ENCODE assay signal across 8 cellular contexts in the genomic region with DNA sequence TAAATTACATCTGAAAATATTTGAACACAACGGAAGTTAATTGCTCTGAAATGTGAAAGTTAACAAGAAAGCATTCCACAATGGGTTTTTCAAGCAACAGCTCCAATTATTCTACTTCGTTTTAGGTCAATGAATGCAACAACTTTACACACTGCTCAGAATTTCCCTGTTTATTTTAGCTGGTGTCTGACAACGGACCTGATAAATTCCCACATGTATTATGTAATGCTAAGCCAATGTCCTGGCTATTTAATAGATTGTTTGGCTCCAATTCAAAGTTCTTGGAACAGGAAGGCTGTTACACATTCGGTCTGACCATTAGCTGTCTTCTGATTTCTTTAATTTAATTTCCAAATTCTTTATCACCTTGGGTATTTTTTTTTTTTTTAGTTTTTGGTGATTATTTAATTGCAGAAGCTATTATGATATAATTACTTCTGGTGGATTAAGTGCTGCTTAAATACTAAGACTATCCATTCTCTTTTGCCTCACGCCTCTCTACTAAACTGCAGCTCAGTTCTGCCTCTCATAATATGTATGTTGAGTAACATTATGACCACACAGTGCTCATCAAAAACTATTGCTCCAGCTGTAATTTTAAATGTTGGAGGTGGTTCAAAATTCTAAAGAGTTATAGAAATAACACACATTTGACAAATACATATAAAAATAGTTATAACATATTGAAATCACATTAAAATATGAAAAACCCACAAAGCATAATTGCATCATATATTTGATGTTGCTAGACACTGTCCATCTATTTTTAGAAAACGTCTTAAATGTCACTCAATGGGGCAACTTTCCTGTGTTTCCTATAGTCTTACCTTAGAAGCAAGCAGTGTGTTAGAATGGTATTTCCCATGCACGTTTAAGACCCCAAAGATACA. TPM values are rescaled to one million over a fixed set of nuclear protein-coding genes. Genes with fewer than 3 reads are reported as not detected.
DNase-seq lines count a peak whose midpoint lies in the region; ATAC-seq and TF ChIP-seq lines count a peak whose summit lies in the region.

No MANE protein-coding gene starts in this region.

- H3K9ac ChIP-seq in Karpas-422 (ENCODE audit: low read length), result peak overlapping the region; percentile 71

- H3K9me3 Mint-ChIP-seq in activated naive CD8-positive, alpha-beta T cell treated with anti-CD3 and anti-CD28 coated beads, Interleukin-2, amount 50 U/mL, for 24 hours, result peaks cover 4% of the 10 kb centered on the region

- peak overlapping the region; percentile 61 for H3K4me3 Mint-ChIP-seq in activated naive CD8-positive, alpha-beta T cell treated with anti-CD3 and anti-CD28 coated beads, Interleukin-2, amount 50 U/mL, for 24 hours

- peak overlapping the region; percentile 17; the same call in 1 of the 2 replicates for H2AFZ ChIP-seq in Karpas-422 (ENCODE audit: low read length)
- no peak overlapping the region for H2AFZ ChIP-seq in hepatocyte

- DNase-seq in Karpas-422 (peak; percentile 78), hepatocyte (ENCODE audit: low spot score) (peak; percentile 16), GOT3 (lab: John Stamatoyannopoulos, UW) (no peak), NCI-H524 (lab: John Stamatoyannopoulos, UW) (no peak), NCI-H82 treated with DMSO at 0.1 percent for 48 hours (lab: John Stamatoyannopoulos, UW; ENCODE audit: unreplicated experiment) (no peak)
- no peak for DNase-seq in activated naive CD8-positive, alpha-beta T cell treated with anti-CD3 and anti-CD28 coated beads, Interleukin-2, amount 50 U/mL, for 24 hours
- DNase-seq in effector memory CD4-positive, alpha-beta T cell, result no peak

- H3K36me3 Mint-ChIP-seq in activated naive CD8-positive, alpha-beta T cell treated with anti-CD3 and anti-CD28 coated beads, Interleukin-2, amount 50 U/mL, for 24 hours (ENCODE audit: low read depth), result no peaks in the 10 kb centered on the region

- H3K9me2 ChIP-seq in Karpas-422 (replicated peaks; ENCODE audit: insufficient read depth, low read length), result no peaks in the 10 kb centered on the region
- no peaks in the 10 kb centered on the region for H3K9me2 ChIP-seq in hepatocyte (replicated peaks; ENCODE audit: insufficient read depth)

- ATAC-seq in activated naive CD8-positive, alpha-beta T cell treated with anti-CD3 and anti-CD28 coated beads, Interleukin-2, amount 50 U/mL, for 24 hours, result no peak

- H3K4me1 ChIP-seq in Karpas-422 (ENCODE audit: low read length) (peaks cover 100% of the 10 kb centered on the region), hepatocyte (ENCODE audit: insufficient read depth) (peaks cover 14% of the 10 kb centered on the region)
- no peaks in the 10 kb centered on the region for H3K4me1 ChIP-seq in effector memory CD4-positive, alpha-beta T cell (ENCODE audit: control insufficient read depth, insufficient read depth, low read length, poor library complexity, severe bottlenecking)

- peak overlapping the region; percentile 58 for H3K4me3 ChIP-seq in Karpas-422 (ENCODE audit: low read length)
- H3K4me3 ChIP-seq in hepatocyte, result no peak overlapping the region
- no peak overlapping the region for H3K4me3 ChIP-seq in effector memory CD4-positive, alpha-beta T cell (ENCODE audit: insufficient read depth, low read depth, low read length, poor library complexity, severe bottlenecking)

- H3K27me3 Mint-ChIP-seq in activated naive CD8-positive, alpha-beta T cell treated with anti-CD3 and anti-CD28 coated beads, Interleukin-2, amount 50 U/mL, for 24 hours, result peaks cover 4% of the 10 kb centered on the region

- H3K27ac Mint-ChIP-seq in activated naive CD8-positive, alpha-beta T cell treated with anti-CD3 and anti-CD28 coated beads, Interleukin-2, amount 50 U/mL, for 24 hours, result peak overlapping the region; percentile 66

- H3K36me3 ChIP-seq in Karpas-422 (ENCODE audit: insufficient read depth, low read length) (peaks cover 13% of the 10 kb centered on the region; the same call in 1 of the 2 replicates), hepatocyte (replicated peaks; ENCODE audit: insufficient read depth, low read depth) (no peaks in the 10 kb centered on the region)
- H3K36me3 ChIP-seq in effector memory CD4-positive, alpha-beta T cell (ENCODE audit: control insufficient read depth, insufficient read depth, low read length), result no peaks in the 10 kb centered on the region

- TF ChIP-seq CTCF in hepatocyte (IDR thresholded peaks at IDR 0.05; ENCODE audit: poor library complexity), result no peak

- peaks cover 71% of the 10 kb centered on the region for H3K79me2 ChIP-seq in Karpas-422 (ENCODE audit: low read length)
- H3K79me2 ChIP-seq in hepatocyte, result no peaks in the 10 kb centered on the region

- peak overlapping the region; percentile 99 for H3K27ac ChIP-seq in Karpas-422 (ENCODE audit: low read length)
- peak overlapping the region; percentile 1 for H3K27ac ChIP-seq in hepatocyte
- peak overlapping the region; percentile 12 for H3K27ac ChIP-seq in temporal lobe (ENCODE audit: low read depth, low read length)
- H3K27ac ChIP-seq in effector memory CD4-positive, alpha-beta T cell (ENCODE audit: insufficient read depth, low read length, poor library complexity, severe bottlenecking), result no peak overlapping the region

- H3K4me2 ChIP-seq in Karpas-422 (ENCODE audit: low read depth, low read length, poor library complexity, severe bottlenecking) (peak overlapping the region; percentile 77), hepatocyte (peak overlapping the region; percentile 21)

- no peaks in the 10 kb centered on the region for H3K9me3 ChIP-seq in Karpas-422 (ENCODE audit: low read length)
- H3K9me3 ChIP-seq in hepatocyte (ENCODE audit: low read depth), result no peaks in the 10 kb centered on the region
- no peaks in the 10 kb centered on the region for H3K9me3 ChIP-seq in effector memory CD4-positive, alpha-beta T cell (ENCODE audit: control insufficient read depth, low read length)

- peaks cover 56% of the 10 kb centered on the region for H3K4me1 Mint-ChIP-seq in activated naive CD8-positive, alpha-beta T cell treated with anti-CD3 and anti-CD28 coated beads, Interleukin-2, amount 50 U/mL, for 24 hours

- no peaks in the 10 kb centered on the region for H3K27me3 ChIP-seq in Karpas-422 (ENCODE audit: low read length)
- no peaks in the 10 kb centered on the region for H3K27me3 ChIP-seq in hepatocyte
- H3K27me3 ChIP-seq in effector memory CD4-positive, alpha-beta T cell (replicated peaks; ENCODE audit: control insufficient read depth, insufficient read depth, low read length, poor library complexity, severe bottlenecking), result no peaks in the 10 kb centered on the region

- 48% methylated on average over 7 of the region's 7 CpGs for WGBS in hepatocyte (ENCODE audit: low lambda C conversion rate, missing lambda C conversion rate)

- no peaks in the 10 kb centered on the region for H4K20me1 ChIP-seq in Karpas-422 (ENCODE audit: insufficient read depth, low read depth, low read length)
- no peaks in the 10 kb centered on the region for H4K20me1 ChIP-seq in hepatocyte (ENCODE audit: insufficient read depth, poor library complexity, severe bottlenecking)

RNA-seq across cellular contexts. Expression of gene MEF2C, which starts 57.8 kb away (rescaled TPM):
- 105 and 171 TPM in 2 replicates for total RNA-seq in Karpas-422 (2014; rRNA removed; shearing (Covaris generic); ENCODE audit: low replicate concordance)
- total RNA-seq in hepatocyte (11.0 and 14.6 TPM in 2 replicates), temporal lobe (951 TPM)
- 5.9 and 6.0 TPM in 2 replicates for polyA plus RNA-seq in hepatocyte

Comparison
In these comparisons a context has a peak if more than half of its experiments do, and no peak if none do; other contexts are left out.
1. DNase-seq: peak in Karpas-422 (single experiment) and hepatocyte (single experiment); none in activated naive CD8-positive, alpha-beta T cell treated with anti-CD3 and anti-CD28 coated beads, Interleukin-2, amount 50 U/mL, for 24 hours (single experiment), GOT3 (single experiment), NCI-H524 (0 of 2), NCI-H82 treated with DMSO at 0.1 percent for 48 hours (single experiment) and effector memory CD4-positive, alpha-beta T cell (0 of 3).